Comparison of ENCODE assay signal across 10 cellular contexts in the genomic region with DNA sequence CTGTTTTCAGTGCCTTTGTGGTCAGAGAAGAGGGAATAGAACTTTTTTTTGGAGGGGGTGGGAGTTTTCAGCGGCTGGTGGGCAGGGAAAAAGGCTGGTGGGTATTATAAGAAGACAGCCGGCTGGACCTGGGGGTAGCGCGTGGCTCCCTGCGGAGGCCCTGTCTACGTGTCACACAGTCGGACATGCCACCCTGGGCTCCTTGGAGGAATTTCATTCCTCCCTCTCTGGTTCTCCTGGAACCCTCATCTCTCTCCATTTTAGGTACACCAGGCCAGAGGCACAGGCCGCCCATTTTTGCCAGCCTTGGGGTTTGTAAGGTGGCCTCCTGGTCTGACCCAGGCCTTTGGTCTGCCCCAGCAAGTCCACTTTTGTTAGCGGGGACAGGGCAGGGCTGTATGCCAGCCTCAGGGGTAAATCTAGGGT. TPM values are rescaled to one million over a fixed set of nuclear protein-coding genes. Genes with fewer than 3 reads are reported as not detected.
DNase-seq lines count a peak whose midpoint lies in the region; ATAC-seq and TF ChIP-seq lines count a peak whose summit lies in the region.
"Had no signal": no experiment of that assay in that cellular context is flagged by ENCODE, and none has a peak within 500 bp of the region (broad histone marks: within the 10 kb centered on the region; RNA-seq: fewer than 3 reads in every experiment).

No MANE protein-coding gene starts in this region.

- no peaks in the 10 kb centered on the region for H3K9me3 ChIP-seq in cardiac muscle cell (ENCODE audit: low read depth)
- H3K9me3 ChIP-seq in tibial nerve, result no peaks in the 10 kb centered on the region
- H3K9me3 ChIP-seq: Peyer's patch had no signal

- H3K36me3 Mint-ChIP-seq in brain (peaks cover 21% of the 10 kb centered on the region), memory B cell (no peaks in the 10 kb centered on the region)

- H3K4me3 ChIP-seq in cardiac muscle cell, result peak overlapping the region; percentile 92
- peak overlapping the region in 3 of 4 donors; percentile 74 to 86 (median 83) for H3K4me3 ChIP-seq in tibial nerve

- CTCF ChIA-PET in GM10248 (lab: Yijun Ruan, JAX), result interaction anchor here (1.9 kb wide), 1 partner anchor 28 kb away, joined by 6 read pairs; the partner anchor contains the start of gene JUP

- H3K36me3 ChIP-seq in cardiac muscle cell (peaks cover 7% of the 10 kb centered on the region), tibial nerve (peaks cover 0 to 12% (median 0%) of the 10 kb centered on the region in 3 donors)
- H3K36me3 ChIP-seq: Peyer's patch had no signal

- TF ChIP-seq CTCF in cardiac muscle cell (IDR thresholded peaks at IDR 0.05; ENCODE audit: low read depth, low read length) (no peak), brain (conservative IDR thresholded peaks at IDR 0.05) (no peak), tibial nerve (IDR thresholded peaks at IDR 0.05) (no peak), GM10248 (IDR thresholded peaks at IDR 0.05; ENCODE audit: control extremely low read depth, extremely low read depth, low read depth, missing control alignments) (no peak)

- DNase-seq in cardiac muscle cell (ENCODE audit: low read depth in 1 of 2, low spot score in 1 of 2), result no peak
- no peak for DNase-seq in Right ventricle myocardium inferior (ENCODE audit: missing footprints)
- DNase-seq in memory B cell (ENCODE audit: low spot score in 2 of 2), result no peak
- DNase-seq in tibial nerve (ENCODE audit: low spot score in 2 of 2), result no peak
- DNase-seq in NCI-H748 treated with DMSO at 0.1 percent for 48 hours (lab: John Stamatoyannopoulos, UW), result no peak
- no peak for DNase-seq in GM10248 (ENCODE audit: extremely low spot score)
- DNase-seq in SIG-M5 treated with dmso at 0.1 percent for 504 hours (lab: John Stamatoyannopoulos, UW; ENCODE audit: unreplicated experiment), result no peak
- DNase-seq: Peyer's patch; stimulated activated naive CD8-positive, alpha-beta T cell treated with anti-CD3 and anti-CD28 coated beads, Interleukin-15, amount 100 ng/mL, for 72 hours had no signal

- H3K27ac Mint-ChIP-seq in brain (peak overlapping the region; percentile 91 to 100 (median 95)), memory B cell (no peak overlapping the region)

- peak overlapping the region; percentile 80 for H3K27ac ChIP-seq in cardiac muscle cell
- peak overlapping the region in 3 of 4 donors; percentile 9 to 84 (median 79) for H3K27ac ChIP-seq in tibial nerve

- POLR2A ChIA-PET in GM10248 (lab: Yijun Ruan, JAX), result no interaction called here

- peaks cover 18% of the 10 kb centered on the region for H3K4me1 ChIP-seq in cardiac muscle cell (ENCODE audit: low read depth)
- peaks cover 0 to 45% (median 22%) of the 10 kb centered on the region in 4 donors for H3K4me1 ChIP-seq in tibial nerve

- TF ChIP-seq EP300 in tibial nerve (IDR thresholded peaks at IDR 0.05), result no peak

- no peak for TF ChIP-seq POLR2A in tibial nerve (IDR thresholded peaks at IDR 0.05)

- 42 to 44% methylated on average over 9 of the region's 9 CpGs for WGBS in tibial nerve, 2 donors

- H3K4me1 Mint-ChIP-seq in brain, result peaks cover 41% of the 10 kb centered on the region
- H3K4me1 Mint-ChIP-seq in memory B cell, result peaks cover 18% of the 10 kb centered on the region

- intact Hi-C loops in Right ventricle myocardium inferior (cut with DNase I), result no loop called here

- H3K27me3 ChIP-seq in cardiac muscle cell (no peaks in the 10 kb centered on the region), tibial nerve (no peaks in the 10 kb centered on the region)
- H3K27me3 ChIP-seq: Peyer's patch had no signal

- peaks cover 10% of the 10 kb centered on the region for H3K27me3 Mint-ChIP-seq in brain
- peaks cover 11% of the 10 kb centered on the region for H3K27me3 Mint-ChIP-seq in memory B cell

- H3K9me3 Mint-ChIP-seq in brain (peaks cover 0 to 2% (median 0%) of the 10 kb centered on the region in 5 experiments), memory B cell (no peaks in the 10 kb centered on the region)
- H3K9me3 Mint-ChIP-seq: stimulated activated naive CD8-positive, alpha-beta T cell treated with anti-CD3 and anti-CD28 coated beads, Interleukin-15, amount 100 ng/mL, for 72 hours had no signal

- H3K4me3 Mint-ChIP-seq in brain, result peak overlapping the region; percentile 90 to 100 (median 96)
- H3K4me3 Mint-ChIP-seq in memory B cell, result peak overlapping the region; percentile 62

- ATAC-seq in Right ventricle myocardium inferior (no peak), memory B cell (ENCODE audit: low read depth) (no peak)
- ATAC-seq: stimulated activated naive CD8-positive, alpha-beta T cell treated with anti-CD3 and anti-CD28 coated beads, Interleukin-15, amount 100 ng/mL, for 72 hours had no signal

RNA-seq across cellular contexts. Expression of gene FKBP10, which starts 0.9 kb away (rescaled TPM):
- 265 and 336 TPM in 2 replicates for total RNA-seq in cardiac muscle cell
- polyA plus RNA-seq in cardiac muscle cell, result 113 and 165 TPM in 2 replicates
- 11.7 TPM for total RNA-seq in Right ventricle myocardium inferior
- polyA plus RNA-seq in brain (ENCODE audit: insufficient read depth, low read depth, low replicate concordance), result 20.6 TPM
- total RNA-seq in tibial nerve, result 100 to 1,000 TPM in 1 of 4 donors, 10 to 100 TPM in 3; 47.9 to 103 (median 77.4) TPM

RNA-seq across cellular contexts. Expression of gene P3H4, which starts 2.0 kb away (rescaled TPM):
- total RNA-seq in cardiac muscle cell, result 118 and 153 TPM in 2 replicates
- 137 and 138 TPM in 2 replicates for polyA plus RNA-seq in cardiac muscle cell
- total RNA-seq in Right ventricle myocardium inferior, result 7.8 TPM
- polyA plus RNA-seq in brain (ENCODE audit: insufficient read depth, low read depth, low replicate concordance), result 9.0 TPM
- total RNA-seq in tibial nerve, result 10 to 100 TPM; 14.7 to 23.9 (median 22.0) TPM

RNA-seq across cellular contexts. Expression of gene NT5C3B, which starts 22.3 kb away (rescaled TPM):
- total RNA-seq in cardiac muscle cell (164 and 190 TPM in 2 replicates), Right ventricle myocardium inferior (18.1 TPM), tibial nerve (10 to 100 TPM; 31.0 to 77.1 (median 33.0) TPM)
- polyA plus RNA-seq in cardiac muscle cell (221 and 222 TPM in 2 replicates), brain (ENCODE audit: insufficient read depth, low read depth, low replicate concordance) (91.5 TPM)

RNA-seq across cellular contexts. Expression of gene KLHL10, which starts 23.9 kb away (rescaled TPM):
- total RNA-seq in cardiac muscle cell, result 0.36 TPM in 1 of 2 replicates, not detected in the other
- 0.14 TPM in 1 of 2 replicates, not detected in the other for polyA plus RNA-seq in cardiac muscle cell
- total RNA-seq in Right ventricle myocardium inferior, result not detected
- not detected for polyA plus RNA-seq in brain (ENCODE audit: insufficient read depth, low read depth, low replicate concordance)
- not detected for total RNA-seq in tibial nerve
- total RNA-seq: Peyer's patch had no signal

RNA-seq across cellular contexts. Expression of gene JUP, which starts 27.2 kb away (rescaled TPM):
- total RNA-seq in cardiac muscle cell, result 296 and 359 TPM in 2 replicates
- polyA plus RNA-seq in cardiac muscle cell, result 160 and 206 TPM in 2 replicates
- total RNA-seq in Right ventricle myocardium inferior, result 192 TPM
- polyA plus RNA-seq in brain (ENCODE audit: insufficient read depth, low read depth, low replicate concordance), result 195 TPM
- total RNA-seq in tibial nerve, result 10 to 100 TPM; 42.9 to 57.7 (median 51.6) TPM
